In genomic region chr1:30064547-30064946, GRCh38 we compare ENCODE assay signal across 14 cellular contexts.
DNase-seq lines count a peak whose midpoint lies in the region; ATAC-seq and TF ChIP-seq lines count a peak whose summit lies in the region.
"Had no signal": no experiment of that assay in that cellular context is flagged by ENCODE, and none has a peak within 500 bp of the region (broad histone marks: within the 10 kb centered on the region; RNA-seq: fewer than 3 reads in every experiment).

No MANE protein-coding gene starts in this region.

- no peak overlapping the region for H3K56ac ChIP-seq in IMR-90 (ENCODE audit: extremely low read depth, insufficient read depth, low read length)

- H3K4ac ChIP-seq in IMR-90 (ENCODE audit: low read depth, low read length) = no peak overlapping the region

- H2BK5ac ChIP-seq in IMR-90 (ENCODE audit: low read depth, low read length, poor library complexity, severe bottlenecking) = no peak overlapping the region

- no peak overlapping the region for H2BK120ac ChIP-seq in IMR-90 (ENCODE audit: low read depth, low read length)

- no peak overlapping the region for H2BK20ac ChIP-seq in IMR-90 (ENCODE audit: low read depth, low read length)

- H3K23ac ChIP-seq in IMR-90 (ENCODE audit: low read depth, low read length) = no peak overlapping the region

- peaks cover 3% of the 10 kb centered on the region; the same call in 1 of the 2 replicates for H3K9me1 ChIP-seq in IMR-90 (ENCODE audit: insufficient read depth, low read length)

- H3K36me3 ChIP-seq in IMR-90 (ENCODE audit: control insufficient read depth, insufficient read depth, low read length) (no peaks in the 10 kb centered on the region), upper lobe of right lung (no peaks in the 10 kb centered on the region)

- POLR2A ChIA-PET in IMR-90 (lab: Charles Lee; ENCODE audit: unreplicated experiment) = no interaction called here

- peaks cover 3% of the 10 kb centered on the region for H3K27me3 Mint-ChIP-seq in activated naive CD8-positive, alpha-beta T cell treated with anti-CD3 and anti-CD28 coated beads, Interleukin-2, amount 50 U/mL, for 24 hours
- peaks cover 4% of the 10 kb centered on the region for H3K27me3 Mint-ChIP-seq in activated naive CD8-positive, alpha-beta T cell treated with anti-CD3 and anti-CD28 coated beads for 36 hours
- peaks cover 4% of the 10 kb centered on the region for H3K27me3 Mint-ChIP-seq in activated T-helper 17 cell treated with anti-CD3 and anti-CD28 coated beads, Interleukin-2, amount 50 U/mL, for 72 hours

- H3K27me3 ChIP-seq in IMR-90 (ENCODE audit: control insufficient read depth, insufficient read depth, low read length) (no peaks in the 10 kb centered on the region; the same call in 1 of the 2 replicates), upper lobe of right lung (no peaks in the 10 kb centered on the region)

- H2AK5ac ChIP-seq in IMR-90 (ENCODE audit: low read depth, low read length) = no peak overlapping the region

- no peaks in the 10 kb centered on the region for H3K36me3 Mint-ChIP-seq in activated naive CD8-positive, alpha-beta T cell treated with anti-CD3 and anti-CD28 coated beads, Interleukin-2, amount 50 U/mL, for 24 hours (ENCODE audit: low read depth)
- H3K36me3 Mint-ChIP-seq in activated naive CD8-positive, alpha-beta T cell treated with anti-CD3 and anti-CD28 coated beads for 36 hours = no peaks in the 10 kb centered on the region
- H3K36me3 Mint-ChIP-seq in activated T-helper 17 cell treated with anti-CD3 and anti-CD28 coated beads, Interleukin-2, amount 50 U/mL, for 72 hours (ENCODE audit: low read depth) = no peaks in the 10 kb centered on the region

- intact Hi-C loops in IMR-90 (cut with micrococcal nuclease) (no loop called here), upper lobe of right lung (cut with DNase I) (no loop called here)

- no peak for TF ChIP-seq POLR2A in IMR-90 (IDR thresholded peaks at IDR 0.05; ENCODE audit: low read depth, low read length)

- H3K9ac ChIP-seq in IMR-90 (ENCODE audit: low read depth, low read length) = no peak overlapping the region
- H3K9ac ChIP-seq: GM23248 had no signal

- TF ChIP-seq CTCF in IMR-90 (conservative IDR thresholded peaks at IDR 0.05; ENCODE audit: low read depth, low read length) (no peak), upper lobe of right lung (IDR thresholded peaks at IDR 0.05) (no peak)

- no peak overlapping the region for H4K91ac ChIP-seq in IMR-90 (ENCODE audit: insufficient read depth, low read depth, low read length)

- H3K4me2 ChIP-seq in IMR-90 (ENCODE audit: low read depth, low read length) = no peak overlapping the region

- H3K27ac ChIP-seq in IMR-90 (ENCODE audit: insufficient read depth, low read length) (no peak overlapping the region), upper lobe of right lung (no peak overlapping the region)
- H3K27ac ChIP-seq: GM23248 had no signal

- no peak overlapping the region for H4K5ac ChIP-seq in IMR-90 (ENCODE audit: low read depth, low read length)

- in situ Hi-C loops in IMR-90 (cut with MboI; ENCODE audit: low sequenced_read_pairs) = no loop called here

- no peaks in the 10 kb centered on the region for H3K4me1 ChIP-seq in IMR-90 (ENCODE audit: control insufficient read depth, insufficient read depth, low read length)
- no peaks in the 10 kb centered on the region for H3K4me1 ChIP-seq in upper lobe of right lung

- no peaks in the 10 kb centered on the region for H4K20me1 ChIP-seq in IMR-90 (ENCODE audit: insufficient read depth, low read length)

- no peak for TF ChIP-seq RAD21 in IMR-90 (IDR thresholded peaks at IDR 0.05; ENCODE audit: low read length)

- no peak overlapping the region for H3K14ac ChIP-seq in IMR-90 (replicated peaks; ENCODE audit: low read depth, low read length)

- no TSS peak for BruUV-seq in IMR-90 (replicated peaks; lab: Mats Ljungman, UMichigan)

- H3K27ac Mint-ChIP-seq in activated naive CD8-positive, alpha-beta T cell treated with anti-CD3 and anti-CD28 coated beads, Interleukin-2, amount 50 U/mL, for 24 hours = no peak overlapping the region
- H3K27ac Mint-ChIP-seq in activated naive CD8-positive, alpha-beta T cell treated with anti-CD3 and anti-CD28 coated beads for 36 hours = no peak overlapping the region
- no peak overlapping the region for H3K27ac Mint-ChIP-seq in activated T-helper 17 cell treated with anti-CD3 and anti-CD28 coated beads, Interleukin-2, amount 50 U/mL, for 72 hours
- H3K27ac Mint-ChIP-seq: B cell; CD4-positive, alpha-beta T cell had no signal

- no peaks in the 10 kb centered on the region for H3K9me3 ChIP-seq in IMR-90 (ENCODE audit: control insufficient read depth, insufficient read depth, low read length)
- H3K9me3 ChIP-seq in upper lobe of right lung = no peaks in the 10 kb centered on the region

- H2AFZ ChIP-seq in IMR-90 (replicated peaks; ENCODE audit: low read length, poor library complexity) = no peak overlapping the region
- H2AFZ ChIP-seq: GM23248 had no signal

- H3K4me3 Mint-ChIP-seq in activated naive CD8-positive, alpha-beta T cell treated with anti-CD3 and anti-CD28 coated beads, Interleukin-2, amount 50 U/mL, for 24 hours = no peak overlapping the region
- H3K4me3 Mint-ChIP-seq in activated naive CD8-positive, alpha-beta T cell treated with anti-CD3 and anti-CD28 coated beads for 36 hours = no peak overlapping the region
- no peak overlapping the region for H3K4me3 Mint-ChIP-seq in activated T-helper 17 cell treated with anti-CD3 and anti-CD28 coated beads, Interleukin-2, amount 50 U/mL, for 72 hours
- H3K4me3 Mint-ChIP-seq: B cell; CD4-positive, alpha-beta T cell had no signal

- peaks cover 2% of the 10 kb centered on the region for H3K4me1 Mint-ChIP-seq in activated naive CD8-positive, alpha-beta T cell treated with anti-CD3 and anti-CD28 coated beads, Interleukin-2, amount 50 U/mL, for 24 hours
- H3K4me1 Mint-ChIP-seq in activated naive CD8-positive, alpha-beta T cell treated with anti-CD3 and anti-CD28 coated beads for 36 hours = no peaks in the 10 kb centered on the region
- H3K4me1 Mint-ChIP-seq in activated T-helper 17 cell treated with anti-CD3 and anti-CD28 coated beads, Interleukin-2, amount 50 U/mL, for 72 hours = no peaks in the 10 kb centered on the region
- H3K4me1 Mint-ChIP-seq: B cell had no signal

- H3K9me3 Mint-ChIP-seq in activated naive CD8-positive, alpha-beta T cell treated with anti-CD3 and anti-CD28 coated beads, Interleukin-2, amount 50 U/mL, for 24 hours = no peaks in the 10 kb centered on the region
- H3K9me3 Mint-ChIP-seq in activated naive CD8-positive, alpha-beta T cell treated with anti-CD3 and anti-CD28 coated beads for 36 hours = no peaks in the 10 kb centered on the region
- no peaks in the 10 kb centered on the region for H3K9me3 Mint-ChIP-seq in activated T-helper 17 cell treated with anti-CD3 and anti-CD28 coated beads, Interleukin-2, amount 50 U/mL, for 72 hours
- H3K9me3 Mint-ChIP-seq: CD4-positive, alpha-beta T cell had no signal

- H3K18ac ChIP-seq in IMR-90 (ENCODE audit: low read depth, low read length) = no peak overlapping the region

- CTCF ChIA-PET in IMR-90 (lab: Yijun Ruan, JAX) = no interaction called here

- DNase-seq in activated naive CD8-positive, alpha-beta T cell treated with anti-CD3 and anti-CD28 coated beads, Interleukin-2, amount 50 U/mL, for 24 hours = no peak
- DNase-seq in activated naive CD8-positive, alpha-beta T cell treated with anti-CD3 and anti-CD28 coated beads for 36 hours = no peak
- DNase-seq in IMR-90 (no peak), upper lobe of right lung (peak; percentile 15)
- DNase-seq in activated effector memory CD4-positive, alpha-beta T cell treated with anti-CD3 and anti-CD28 coated beads, Interleukin-2, amount 50 U/mL, for 16 hours = no peak
- DNase-seq: C1 segment of cervical spinal cord; CD4-positive, alpha-beta T cell; DMS79; GM23248; H7 had no signal

- no peak overlapping the region for H4K8ac ChIP-seq in IMR-90 (ENCODE audit: low read depth in 2 of 2, low read length in 2 of 2)

- ATAC-seq in activated naive CD8-positive, alpha-beta T cell treated with anti-CD3 and anti-CD28 coated beads, Interleukin-2, amount 50 U/mL, for 24 hours = peak; percentile 44
- ATAC-seq in IMR-90 (ENCODE audit: low read depth) = no peak
- ATAC-seq in activated T-helper 17 cell treated with anti-CD3 and anti-CD28 coated beads, Interleukin-2, amount 50 U/mL, for 72 hours (replicated peaks) = peak; percentile 79
- ATAC-seq in upper lobe of right lung = no peak
- no peak for ATAC-seq in HG03521 (IDR thresholded peaks at IDR 0.05; ENCODE audit: unreplicated experiment)
- ATAC-seq: GM12878 had no signal

- no peak overlapping the region for H2BK15ac ChIP-seq in IMR-90 (ENCODE audit: low read depth, low read length)

- dilution Hi-C loops in IMR-90 (cut with HindIII; ENCODE audit: low sequenced_read_pairs, unreplicated experiment) = no loop called here

- no CpG with 5 or more reads among the region's 2 CpGs for WGBS in IMR-90 (ENCODE audit: extremely low coverage in 2 of 2, insufficient read length in 1 of 2), 2 experiments

- H3K79me1 ChIP-seq in IMR-90 (ENCODE audit: low read depth in 1 of 2, low read length in 2 of 2) = no peaks in the 10 kb centered on the region

- H3K4me3 ChIP-seq in IMR-90 (ENCODE audit: insufficient read depth, low read depth, low read length) (no peak overlapping the region), upper lobe of right lung (no peak overlapping the region)
- H3K4me3 ChIP-seq: GM12878, GM23248 had no signal

- peak overlapping the region; percentile 5 for H2AK9ac ChIP-seq in IMR-90 (replicated peaks; ENCODE audit: low read depth, low read length, poor library complexity)

TF ChIP-seq in IMR-90, 13 proteins besides CTCF, POLR2A, EP300 and RAD21 (continues in another document):
- TF ChIP-seq RCOR1 (IDR thresholded peaks at IDR 0.05; ENCODE audit: insufficient replicate concordance, low read length) (no peak), ELK1 (IDR thresholded peaks at IDR 0.05; ENCODE audit: borderline replicate concordance, low read depth, low read length) (no peak), MAFK (IDR thresholded peaks at IDR 0.05; ENCODE audit: low read depth, low read length) (no peak), MXI1 (IDR thresholded peaks at IDR 0.05; ENCODE audit: borderline replicate concordance, low read depth, low read length) (no peak)

Comparison
In these comparisons a context has a peak if more than half of its experiments do, and no peak if none do; other contexts are left out.
1. ATAC-seq: peak in activated naive CD8-positive, alpha-beta T cell treated with anti-CD3 and anti-CD28 coated beads, Interleukin-2, amount 50 U/mL, for 24 hours (single experiment) and activated T-helper 17 cell treated with anti-CD3 and anti-CD28 coated beads, Interleukin-2, amount 50 U/mL, for 72 hours (single experiment); none in IMR-90 (single experiment), upper lobe of right lung (single experiment) and HG03521 (single experiment).